ENCODE assay signal across 8 cellular contexts in the genomic region with DNA sequence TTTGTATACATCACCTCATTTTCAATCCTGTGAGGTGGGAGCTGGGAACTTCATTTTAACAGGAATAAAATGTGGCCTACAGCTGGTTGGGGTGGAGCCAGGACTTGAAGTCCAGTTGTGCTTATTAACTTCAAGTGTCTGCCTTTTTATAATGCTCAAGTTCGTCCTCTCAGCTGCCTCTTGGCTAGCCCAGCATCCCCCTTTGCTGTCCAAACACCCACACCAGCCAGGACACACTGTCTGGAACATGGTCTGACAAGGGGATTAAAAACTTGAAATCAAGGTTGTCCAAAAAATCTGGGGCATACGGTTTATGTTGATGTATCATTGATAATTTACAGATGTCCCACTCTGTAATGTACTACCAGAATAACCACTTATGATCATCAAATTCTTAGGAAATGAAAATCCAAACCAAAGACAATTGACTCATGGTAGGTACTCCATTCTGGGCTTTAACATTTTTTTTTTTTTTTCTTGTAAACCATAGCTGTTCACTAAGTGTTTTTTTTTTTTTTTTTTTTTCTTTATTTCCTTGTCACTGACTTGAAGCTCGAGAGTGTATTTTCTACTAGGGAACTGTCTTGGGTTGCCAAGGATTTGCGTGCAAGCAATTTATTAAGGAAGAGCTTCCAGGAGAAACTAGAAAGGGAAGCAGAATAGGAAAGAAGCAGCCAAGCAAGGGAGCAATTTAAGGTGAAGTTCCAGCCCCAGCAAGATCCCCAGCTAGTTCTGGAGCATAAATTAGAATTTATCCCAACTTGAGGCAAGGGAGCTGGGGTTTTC.
DNase-seq lines count a peak whose midpoint lies in the region; TF ChIP-seq lines count a peak whose summit lies in the region.

No MANE protein-coding gene starts in this region.

- TF ChIP-seq CTCF in C4-2B (conservative IDR thresholded peaks at IDR 0.05) (no peak), LNCaP clone FGC (IDR thresholded peaks at IDR 0.05; ENCODE audit: control insufficient read depth, extremely low read depth, insufficient read depth) (no peak), astrocyte of the spinal cord (IDR thresholded peaks at IDR 0.05; ENCODE audit: low read depth, low read length) (no peak)

- in situ Hi-C loops in astrocyte of the spinal cord (cut with HindIII; ENCODE audit: low sequenced_read_pairs), result no loop called here

- peak overlapping the region; percentile 65 for H3K27ac ChIP-seq in C4-2B
- H3K27ac ChIP-seq in substantia nigra (ENCODE audit: low read depth, low read length, poor library complexity, severe bottlenecking), result peak overlapping the region; percentile 55

- peak overlapping the region; percentile 31; the same call in 1 of the 2 replicates for H3K4me3 ChIP-seq in LNCaP clone FGC (ENCODE audit: low read depth, low read length)
- H3K4me3 ChIP-seq in astrocyte of the spinal cord (ENCODE audit: low read depth, low read length), result no peak overlapping the region

- no peak for DNase-seq in LNCaP clone FGC (ENCODE audit: low read depth)
- DNase-seq in astrocyte of the spinal cord (ENCODE audit: low read depth, low spot score), result peak; percentile 54
- peak; percentile 12 for DNase-seq in kidney tubule cell (ENCODE audit: low spot score)
- peak in 5 of 49 donors; percentile 2 to 44 (median 26) for DNase-seq in substantia nigra (lab: John Stamatoyannopoulos, UW)
- DNase-seq in hepatic stellate cell (ENCODE audit: low spot score), result no peak
- no peak for DNase-seq in stimulated activated CD4-positive, alpha-beta T cell treated with anti-CD3 and anti-CD28 coated beads, Interleukin-2, amount 100 ng/mL, for 24 hours
- DNase-seq in activated gamma-delta T cell treated with Interleukin-2 at 50 U/mL for 16 hours, result no peak

Comparison
In these comparisons a context has a peak if more than half of its experiments do, and no peak if none do; other contexts are left out.
1. DNase-seq: peak in astrocyte of the spinal cord (single experiment) and kidney tubule cell (single experiment); none in LNCaP clone FGC (single experiment), hepatic stellate cell (single experiment), stimulated activated CD4-positive, alpha-beta T cell treated with anti-CD3 and anti-CD28 coated beads, Interleukin-2, amount 100 ng/mL, for 24 hours (0 of 2) and activated gamma-delta T cell treated with Interleukin-2 at 50 U/mL for 16 hours (single experiment).